ENCODE assay signal across 16 cellular contexts in the genomic region with DNA sequence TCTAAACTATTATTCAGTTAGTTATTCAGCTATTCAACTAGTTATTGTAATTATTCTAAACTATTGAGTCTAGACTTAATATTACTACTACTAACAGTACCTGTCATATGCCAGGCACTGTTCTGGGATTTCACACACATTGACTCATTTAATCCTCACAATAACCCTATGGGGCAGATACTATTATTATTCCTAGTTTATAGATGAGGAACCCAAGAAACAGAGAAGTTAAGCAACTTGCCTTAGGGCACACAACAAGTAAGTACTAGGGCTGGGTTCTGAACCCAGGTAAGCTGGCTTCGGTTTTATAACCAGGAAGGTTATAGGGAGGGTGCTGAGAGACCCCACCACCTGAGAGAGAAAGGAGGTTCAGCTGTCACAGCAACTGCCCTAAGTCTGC. TPM values are rescaled to one million over a fixed set of nuclear protein-coding genes. Genes with fewer than 3 reads are reported as not detected.
A peak's percentile ranks its signal among the peaks of the same experiment; 100 is the strongest.
DNase-seq lines count a peak whose midpoint lies in the region; ATAC-seq and TF ChIP-seq lines count a peak whose summit lies in the region.
"Had no signal": no experiment of that assay in that cellular context is flagged by ENCODE, and none has a peak within 500 bp of the region (broad histone marks: within the 10 kb centered on the region; RNA-seq: fewer than 3 reads in every experiment).

No MANE protein-coding gene starts in this region.

- no TSS peak for BruUV-seq in PC-9 (replicated peaks; lab: Mats Ljungman, UMichigan)

- H3K36me3 Mint-ChIP-seq in H9 (ENCODE audit: insufficient read depth in 1 of 3, low read depth in 3 of 3) = peaks cover 0 to 6% (median 0%) of the 10 kb centered on the region in 3 experiments; a peak in 2 of 7 replicates
- no peaks in the 10 kb centered on the region for H3K36me3 Mint-ChIP-seq in activated T-cell treated with anti-CD3 and anti-CD28 coated beads, Interleukin-2, amount 50 U/mL, for 4 hours (ENCODE audit: insufficient read depth)
- H3K36me3 Mint-ChIP-seq: IgD-negative memory B cell, memory B cell had no signal

- H2AK5ac ChIP-seq in H9 (ENCODE audit: insufficient read length, low read length) = no peak overlapping the region

- TF ChIP-seq POLR2A in esophagus squamous epithelium (IDR thresholded peaks at IDR 0.05) = no peak

- no peak overlapping the region for H2BK12ac ChIP-seq in H9 (ENCODE audit: insufficient read length, low read depth, low read length)

- H4K8ac ChIP-seq in H9 (replicated peaks; ENCODE audit: insufficient read length, low read depth, low read length) = no peak overlapping the region

- WGBS in H9 (ENCODE audit: extremely low coverage, insufficient read length, low lambda C conversion rate) = no CpG with 5 or more reads among the region's 1 CpG
- WGBS in esophagus squamous epithelium, 2 donors = 22 to 100% methylated on average over 1 of the region's 1 CpG

- no peak overlapping the region for H3K27ac Mint-ChIP-seq in H9
- H3K27ac Mint-ChIP-seq: IgD-negative memory B cell, memory B cell had no signal

- no peak overlapping the region for H3K4ac ChIP-seq in H9 (ENCODE audit: low read depth, low read length)

- peaks cover 2% of the 10 kb centered on the region for H3K27me3 Mint-ChIP-seq in H9 (ENCODE audit: low read depth)
- no peaks in the 10 kb centered on the region for H3K27me3 Mint-ChIP-seq in activated T-cell treated with anti-CD3 and anti-CD28 coated beads, Interleukin-2, amount 50 U/mL, for 4 hours (ENCODE audit: low read depth)

- H3K9me2 ChIP-seq in PC-9 (ENCODE audit: insufficient read depth) (no peaks in the 10 kb centered on the region), Karpas-422 (replicated peaks; ENCODE audit: insufficient read depth, low read length) (no peaks in the 10 kb centered on the region)

- intact Hi-C loops in PC-9 (cut with micrococcal nuclease; ENCODE audit: unreplicated experiment) (no loop called here), esophagus squamous epithelium (cut with DNase I) (no loop called here)

- H3F3A ChIP-seq in PC-9 (ENCODE audit: insufficient read depth, low read depth) = peaks cover 45% of the 10 kb centered on the region

- H3K27me3 ChIP-seq in H9 (ENCODE audit: insufficient read depth, low read length) (no peaks in the 10 kb centered on the region), PC-9 (ENCODE audit: insufficient read depth, low read depth) (no peaks in the 10 kb centered on the region), esophagus squamous epithelium (peaks cover 0 to 5% (median 0%) of the 10 kb centered on the region in 4 donors), rectal smooth muscle tissue (ENCODE audit: control insufficient read depth, insufficient read depth, low read length) (no peaks in the 10 kb centered on the region), Karpas-422 (ENCODE audit: low read length) (no peaks in the 10 kb centered on the region)
- H3K27me3 ChIP-seq: body of pancreas had no signal

- H2BK5ac ChIP-seq in H9 (ENCODE audit: insufficient read length, low read length) = no peak overlapping the region

- DNase-seq in H9 (no peak), PC-9 (no peak), esophagus squamous epithelium (lab: John Stamatoyannopoulos, UW) (no peak), NCI-H146 treated with DMSO at 0.1 percent for 48 hours (lab: John Stamatoyannopoulos, UW; ENCODE audit: unreplicated experiment) (no peak), Karpas-422 (no peak), NCI-H526 (lab: John Stamatoyannopoulos, UW) (no peak)
- DNase-seq in activated T-cell treated with anti-CD3 and anti-CD28 coated beads, Interleukin-2, amount 50 U/mL, for 4 hours = no peak
- DNase-seq: activated CD4-positive, alpha-beta T cell treated with anti-CD3 and anti-CD28 coated beads for 4 hours; body of pancreas; NCI-H2029; stimulated activated naive CD8-positive, alpha-beta T cell treated with anti-CD3 and anti-CD28 coated beads, Interleukin-15, Interleukin-2, amounts not matched to agents 100 U/mL and 50 U/mL, for 24 hours had no signal

- H3K79me2 ChIP-seq in H9 (ENCODE audit: insufficient read depth, low read length) (no peaks in the 10 kb centered on the region; the same call in 1 of the 2 replicates), PC-9 (ENCODE audit: low read depth) (peaks cover 65% of the 10 kb centered on the region), Karpas-422 (ENCODE audit: low read length) (no peaks in the 10 kb centered on the region)

- no peak overlapping the region for H3K4me3 Mint-ChIP-seq in H9
- H3K4me3 Mint-ChIP-seq in activated T-cell treated with anti-CD3 and anti-CD28 coated beads, Interleukin-2, amount 50 U/mL, for 4 hours = no peak overlapping the region
- H3K4me3 Mint-ChIP-seq: memory B cell had no signal

- peaks cover 22% of the 10 kb centered on the region for H3K23me2 ChIP-seq in H9 (ENCODE audit: insufficient read length, low read depth, low read length, poor library complexity, severe bottlenecking)

- H3K4me2 ChIP-seq in H9 (ENCODE audit: insufficient read depth, insufficient read length, low read length) (no peak overlapping the region), PC-9 (no peak overlapping the region), Karpas-422 (ENCODE audit: low read depth, low read length, poor library complexity, severe bottlenecking) (no peak overlapping the region)

- H2BK15ac ChIP-seq in H9 (ENCODE audit: low read depth, low read length) = no peak overlapping the region

- no peak overlapping the region for H2BK120ac ChIP-seq in H9 (ENCODE audit: low read depth, low read length, poor library complexity, severe bottlenecking)

- H3K18ac ChIP-seq in H9 (ENCODE audit: insufficient read length, low read depth, low read length) = no peak overlapping the region

- H3K4me1 Mint-ChIP-seq in H9 = peaks cover 75 to 80% of the 10 kb centered on the region in 2 experiments
- H3K4me1 Mint-ChIP-seq in activated T-cell treated with anti-CD3 and anti-CD28 coated beads, Interleukin-2, amount 50 U/mL, for 4 hours (ENCODE audit: low read depth) = peaks cover 15% of the 10 kb centered on the region

- H4K20me1 ChIP-seq in H9 (ENCODE audit: control insufficient read depth, insufficient read depth, insufficient read length) (peaks cover 3% of the 10 kb centered on the region), PC-9 (ENCODE audit: insufficient read depth) (peaks cover 14% of the 10 kb centered on the region; the same call in 1 of the 2 replicates), Karpas-422 (ENCODE audit: insufficient read depth, low read depth, low read length) (0 out of 2 replicates have a peak, but pooled peaks cover 4% of the 10 kb centered on the region)

- CTCF ChIA-PET in PC-9 (lab: Charles Lee) = no interaction called here

- H3K79me1 ChIP-seq in H9 (ENCODE audit: insufficient read depth, low read depth, low read length, poor library complexity, severe bottlenecking) = no peaks in the 10 kb centered on the region

- ATAC-seq in activated T-cell treated with anti-CD3 and anti-CD28 coated beads, Interleukin-2, amount 50 U/mL, for 4 hours = no peak
- ATAC-seq: body of pancreas; stimulated activated naive CD8-positive, alpha-beta T cell treated with anti-CD3 and anti-CD28 coated beads, Interleukin-15, Interleukin-2, amounts not matched to agents 100 U/mL and 50 U/mL, for 24 hours had no signal

- no peak overlapping the region for H3T11ph ChIP-seq in H9 (ENCODE audit: low read length)

- H4K5ac ChIP-seq in H9 (ENCODE audit: insufficient read length, low read depth, low read length) = no peak overlapping the region

- H3K56ac ChIP-seq in H9 (ENCODE audit: insufficient read length, low read depth, low read length) = no peak overlapping the region

- no peak overlapping the region for H2BK20ac ChIP-seq in H9 (ENCODE audit: low read depth, low read length, poor library complexity, severe bottlenecking)

- no peak overlapping the region for H4K91ac ChIP-seq in H9 (ENCODE audit: insufficient read length, low read depth, low read length)

- TF ChIP-seq CTCF in H9 (conservative IDR thresholded peaks at IDR 0.05) (no peak), PC-9 (conservative IDR thresholded peaks at IDR 0.05) (no peak), esophagus squamous epithelium (IDR thresholded peaks at IDR 0.05) (no peak)

- H3K36me3 ChIP-seq in PC-9 (ENCODE audit: low read depth) (no peaks in the 10 kb centered on the region), esophagus squamous epithelium (peaks cover 0 to 12% (median 0%) of the 10 kb centered on the region in 3 donors), rectal smooth muscle tissue (ENCODE audit: control insufficient read depth, insufficient read depth, low read length) (no peaks in the 10 kb centered on the region), Karpas-422 (ENCODE audit: insufficient read depth, low read length) (no peaks in the 10 kb centered on the region)
- H3K36me3 ChIP-seq: BLaER1 treated with 17β-estradiol and CSF1 and Interleukin-3, amounts not matched to agents 10 nM and 100 nM had no signal

- H3K27ac ChIP-seq in H9 (ENCODE audit: insufficient read length, low read depth, low read length) = no peak overlapping the region
- H3K27ac ChIP-seq in PC-9 = peak overlapping the region; percentile 26; the same call in 1 of the 2 replicates
- peak overlapping the region; percentile 86 to 99 (median 96) for H3K27ac ChIP-seq in esophagus squamous epithelium
- peak overlapping the region; percentile 99 for H3K27ac ChIP-seq in rectal smooth muscle tissue (ENCODE audit: low read depth, low read length)
- H3K27ac ChIP-seq in Karpas-422 (ENCODE audit: low read length) = no peak overlapping the region

- H2AFZ ChIP-seq in H9 (ENCODE audit: low read length) = no peak overlapping the region
- H2AFZ ChIP-seq in PC-9 = no peak overlapping the region
- no peak overlapping the region for H2AFZ ChIP-seq in Karpas-422 (ENCODE audit: low read length)

- H3K23ac ChIP-seq in H9 (ENCODE audit: insufficient read length, low read depth, low read length) = no peak overlapping the region

- H3K9me3 ChIP-seq in H9 (ENCODE audit: control insufficient read depth, low read depth, low read length) = no peaks in the 10 kb centered on the region
- no peaks in the 10 kb centered on the region for H3K9me3 ChIP-seq in PC-9 (ENCODE audit: insufficient read depth, low read depth)
- no peaks in the 10 kb centered on the region for H3K9me3 ChIP-seq in esophagus squamous epithelium
- H3K9me3 ChIP-seq in Karpas-422 (ENCODE audit: low read length) = no peaks in the 10 kb centered on the region
- H3K9me3 ChIP-seq: BLaER1 treated with 17β-estradiol and CSF1 and Interleukin-3, amounts not matched to agents 10 nM and 100 nM; body of pancreas had no signal

- peaks cover 20% of the 10 kb centered on the region; the same call in 1 of the 2 replicates for H3K4me1 ChIP-seq in H9 (ENCODE audit: insufficient read depth, low read length)
- H3K4me1 ChIP-seq in PC-9 (replicated peaks; ENCODE audit: insufficient read depth) = peaks cover 78% of the 10 kb centered on the region
- H3K4me1 ChIP-seq in esophagus squamous epithelium = peaks cover 77 to 100% (median 84%) of the 10 kb centered on the region in 3 donors
- peaks cover 75% of the 10 kb centered on the region for H3K4me1 ChIP-seq in rectal smooth muscle tissue (ENCODE audit: control insufficient read depth, insufficient read depth, low read length)
- H3K4me1 ChIP-seq in Karpas-422 (ENCODE audit: low read length) = no peaks in the 10 kb centered on the region

- peak overlapping the region; percentile 14; the same call in 1 of the 2 replicates for H3K14ac ChIP-seq in H9 (ENCODE audit: insufficient read depth, low read length)

- no peak overlapping the region for H3K9ac ChIP-seq in H9 (ENCODE audit: extremely low read depth, insufficient read length, low read length)
- H3K9ac ChIP-seq in rectal smooth muscle tissue (ENCODE audit: low read length) = no peak overlapping the region
- no peak overlapping the region for H3K9ac ChIP-seq in Karpas-422 (ENCODE audit: low read length)

- H3K9me3 Mint-ChIP-seq in H9 = no peaks in the 10 kb centered on the region; a peak in 1 of 5 replicates
- H3K9me3 Mint-ChIP-seq in activated T-cell treated with anti-CD3 and anti-CD28 coated beads, Interleukin-2, amount 50 U/mL, for 4 hours = no peaks in the 10 kb centered on the region
- H3K9me3 Mint-ChIP-seq: IgD-negative memory B cell, memory B cell had no signal

- no peak overlapping the region for H3K4me3 ChIP-seq in PC-9
- no peak overlapping the region for H3K4me3 ChIP-seq in esophagus squamous epithelium
- no peak overlapping the region for H3K4me3 ChIP-seq in rectal smooth muscle tissue (ENCODE audit: low read length)
- no peak overlapping the region for H3K4me3 ChIP-seq in Karpas-422 (ENCODE audit: low read length)
- H3K4me3 ChIP-seq: BLaER1 treated with 17β-estradiol and CSF1 and Interleukin-3, amounts not matched to agents 10 nM and 100 nM; body of pancreas had no signal

- POLR2A ChIA-PET in PC-9 (lab: Charles Lee; ENCODE audit: unreplicated experiment) = no interaction called here

RNA-seq across cellular contexts. Expression of gene TEAD3, which starts 7.8 kb away (rescaled TPM):
- total RNA-seq in H9 (2021) (24.3 and 27.0 TPM in 2 replicates), PC-9 (2021) (33.1 and 40.1 TPM in 2 replicates), esophagus squamous epithelium (10 to 100 TPM; 13.7 to 33.5 (median 29.3) TPM)
- 1 to 10 TPM in 2 of 3 donors, under 1 TPM in 1; 0.94 to 2.2 (median 1.4) TPM for total RNA-seq in activated T-cell treated with anti-CD3 and anti-CD28 coated beads, Interleukin-2, amount 50 U/mL, for 4 hours
- not detected in 2 replicates for total RNA-seq in Karpas-422 (2014; rRNA removed; shearing (Covaris generic); ENCODE audit: low replicate concordance)

RNA-seq across cellular contexts. Expression of gene RPL10A, which starts 20.9 kb away (rescaled TPM):
- total RNA-seq in H9 (2021) (1,826 and 1,830 TPM in 2 replicates), PC-9 (2021) (1,335 and 1,742 TPM in 2 replicates), esophagus squamous epithelium (1,000 to 10,000 TPM; 1,152 to 2,101 (median 1,461) TPM)
- total RNA-seq in activated T-cell treated with anti-CD3 and anti-CD28 coated beads, Interleukin-2, amount 50 U/mL, for 4 hours = 1,000 to 10,000 TPM; 1,745 to 1,992 (median 1,956) TPM
- 3,423 and 3,839 TPM in 2 replicates for total RNA-seq in Karpas-422 (2014; rRNA removed; shearing (Covaris generic); ENCODE audit: low replicate concordance)

RNA-seq across cellular contexts. Expression of gene TULP1, which starts 23.6 kb away (rescaled TPM):
- total RNA-seq in H9 (2021) = 0.29 TPM in 1 of 2 replicates, not detected in the other
- not detected in 2 replicates for total RNA-seq in PC-9 (2021)
- not detected for total RNA-seq in esophagus squamous epithelium
- not detected for total RNA-seq in activated T-cell treated with anti-CD3 and anti-CD28 coated beads, Interleukin-2, amount 50 U/mL, for 4 hours
- not detected in 2 replicates for total RNA-seq in Karpas-422 (2014; rRNA removed; shearing (Covaris generic); ENCODE audit: low replicate concordance)
- total RNA-seq: body of pancreas; T-helper 1 cell treated with Interleukin-12 subunit alpha and Interleukin-12 subunit beta and Interleukin-4 antibody, amounts not matched to agents 30 ng/mL and 1 ng/mL, for 36 hours had no signal

RNA-seq across cellular contexts. Expression of gene FANCE, which starts 36.9 kb away (rescaled TPM):
- total RNA-seq in H9 (2021) (8.4 and 10.9 TPM in 2 replicates), PC-9 (2021) (6.9 and 9.6 TPM in 2 replicates), esophagus squamous epithelium (10 to 100 TPM in 1 of 4 donors, 1 to 10 TPM in 3; 6.9 to 15.5 (median 8.0) TPM)
- 10 to 100 TPM; 23.1 to 26.6 (median 24.8) TPM for total RNA-seq in activated T-cell treated with anti-CD3 and anti-CD28 coated beads, Interleukin-2, amount 50 U/mL, for 4 hours
- total RNA-seq in Karpas-422 (2014; rRNA removed; shearing (Covaris generic); ENCODE audit: low replicate concordance) = 9.8 and 14.8 TPM in 2 replicates

Comparison
In these comparisons a context has a peak if more than half of its experiments do, and no peak if none do; other contexts are left out.
1. H3K27ac ChIP-seq: peak in PC-9 (single experiment), esophagus squamous epithelium (4 of 4) and rectal smooth muscle tissue (single experiment); none in H9 (single experiment) and Karpas-422 (single experiment).